In genomic region chr15:56835598-56836275, GRCh38 we compare ENCODE assay signal across 16 cellular contexts.
DNase-seq lines count a peak whose midpoint lies in the region; ATAC-seq, FAIRE-seq and TF ChIP-seq lines count a peak whose summit lies in the region.
"Had no signal": no experiment of that assay in that cellular context is flagged by ENCODE, and none has a peak within 500 bp of the region (broad histone marks: within the 10 kb centered on the region; RNA-seq: fewer than 3 reads in every experiment).

No MANE protein-coding gene starts in this region.

- no peak overlapping the region for H3K27ac Mint-ChIP-seq in T-helper 17 cell
- H3K27ac Mint-ChIP-seq: activated T-cell treated with anti-CD3 and anti-CD28 coated beads, Interleukin-2, amount 50 U/mL, for 72 hours; B cell had no signal

- no peaks in the 10 kb centered on the region for H3K9me3 ChIP-seq in T-helper 17 cell (ENCODE audit: control insufficient read depth, low read length, poor library complexity, severe bottlenecking)
- H3K9me3 ChIP-seq: SJSA1, suprapubic skin had no signal

- peak overlapping the region; percentile 17 for H3K27ac ChIP-seq in substantia nigra (ENCODE audit: low read depth, low read length, poor library complexity, severe bottlenecking)
- H3K27ac ChIP-seq: SJSA1, suprapubic skin had no signal

- DNase-seq in NCI-H82 (lab: John Stamatoyannopoulos, UW): peak; percentile 50
- DNase-seq in NCI-H82 treated with DMSO at 0.1 percent for 48 hours (lab: John Stamatoyannopoulos, UW; ENCODE audit: unreplicated experiment): no peak
- peak; percentile 51 for DNase-seq in NCI-H69 (lab: John Stamatoyannopoulos, UW)
- peak; percentile 32 for DNase-seq in fibroblast of peridontal ligament (ENCODE audit: extremely low read depth)
- peak in 17 of 49 donors; percentile 2 to 60 (median 20) for DNase-seq in substantia nigra (lab: John Stamatoyannopoulos, UW)
- no peak for DNase-seq in T-helper 17 cell
- DNase-seq in D721Med (ENCODE audit: insufficient read length, low spot score): no peak
- DNase-seq: activated CD4-positive, alpha-beta T cell treated with anti-CD3 and anti-CD28 coated beads for 1 hour; activated T-cell treated with anti-CD3 and anti-CD28 coated beads, Interleukin-2, amount 50 U/mL, for 72 hours; KG1 had no signal

- no peak for TF ChIP-seq CTCF in D721Med (IDR thresholded peaks at IDR 0.05; ENCODE audit: insufficient read depth, missing control alignments)

- H3K4me1 Mint-ChIP-seq in T-helper 17 cell: peaks cover 9% of the 10 kb centered on the region

- no peak for FAIRE-seq in D721Med (lab: Jason Lieb, UNC)
- FAIRE-seq: keratinocyte had no signal

- H3K36me3 Mint-ChIP-seq in T-helper 17 cell (ENCODE audit: low read depth): peaks cover 2% of the 10 kb centered on the region

- no peak for ATAC-seq in T-helper 17 cell
- no peak for ATAC-seq in HG03439 (IDR thresholded peaks at IDR 0.05; ENCODE audit: unreplicated experiment)
- ATAC-seq: activated T-cell treated with anti-CD3 and anti-CD28 coated beads, Interleukin-2, amount 50 U/mL, for 72 hours; esophagus mucosa had no signal

- H3K4me3 Mint-ChIP-seq in T-helper 17 cell: no peak overlapping the region
- H3K4me3 Mint-ChIP-seq: activated T-cell treated with anti-CD3 and anti-CD28 coated beads, Interleukin-2, amount 50 U/mL, for 72 hours; B cell had no signal

- H3K27me3 Mint-ChIP-seq in T-helper 17 cell: peaks cover 6% of the 10 kb centered on the region
- H3K27me3 Mint-ChIP-seq: B cell had no signal

Comparison
In these comparisons a context has a peak if more than half of its experiments do, and no peak if none do; other contexts are left out.
1. DNase-seq: peak in NCI-H82 (single experiment), NCI-H69 (single experiment) and fibroblast of peridontal ligament (single experiment); none in NCI-H82 treated with DMSO at 0.1 percent for 48 hours (single experiment), T-helper 17 cell (0 of 3) and D721Med (single experiment).